ENCODE assay signal across 21 cellular contexts in genomic region chr1:233406994-233407631, GRCh38.
DNase-seq lines count a peak whose midpoint lies in the region; ATAC-seq and TF ChIP-seq lines count a peak whose summit lies in the region.
"Had no signal": no experiment of that assay in that cellular context is flagged by ENCODE, and none has a peak within 500 bp of the region (broad histone marks: within the 10 kb centered on the region; RNA-seq: fewer than 3 reads in every experiment).

No MANE protein-coding gene starts in this region.

- no peak overlapping the region for H2AFZ ChIP-seq in PC-9
- H2AFZ ChIP-seq: neural progenitor cell had no signal

- TF ChIP-seq POLR2A in spleen (IDR thresholded peaks at IDR 0.05) = no peak

- TF ChIP-seq CTCF in epithelial cell of esophagus (IDR thresholded peaks at IDR 0.05; ENCODE audit: insufficient read depth, low read depth, low read length, missing control alignments) (no peak), PC-9 (conservative IDR thresholded peaks at IDR 0.05) (no peak), spleen (IDR thresholded peaks at IDR 0.05 in 8 of 11, conservative IDR thresholded peaks at IDR 0.05 in 3 of 11) (no peak)

- no peaks in the 10 kb centered on the region for H3K79me2 ChIP-seq in PC-9 (ENCODE audit: low read depth)

- no peak overlapping the region for H3K4me3 Mint-ChIP-seq in activated naive CD8-positive, alpha-beta T cell treated with anti-CD3 and anti-CD28 coated beads for 36 hours
- no peak overlapping the region for H3K4me3 Mint-ChIP-seq in activated naive CD8-positive, alpha-beta T cell treated with anti-CD3 and anti-CD28 coated beads, Interleukin-2, amount 50 U/mL, for 24 hours
- H3K4me3 Mint-ChIP-seq in activated CD4-positive, alpha-beta memory T cell treated with anti-CD3 and anti-CD28 coated beads, Interleukin-2, amount 10 ng/mL, durations not matched to agents 7 days and 5 days = no peak overlapping the region
- H3K4me3 Mint-ChIP-seq: CD4-positive, alpha-beta T cell; neural progenitor cell had no signal

- peaks cover 46% of the 10 kb centered on the region for H3K27me3 Mint-ChIP-seq in activated naive CD8-positive, alpha-beta T cell treated with anti-CD3 and anti-CD28 coated beads for 36 hours
- H3K27me3 Mint-ChIP-seq in activated naive CD8-positive, alpha-beta T cell treated with anti-CD3 and anti-CD28 coated beads, Interleukin-2, amount 50 U/mL, for 24 hours = peaks cover 17% of the 10 kb centered on the region
- H3K27me3 Mint-ChIP-seq in activated CD4-positive, alpha-beta memory T cell treated with anti-CD3 and anti-CD28 coated beads, Interleukin-2, amount 10 ng/mL, durations not matched to agents 7 days and 5 days = peaks cover 9% of the 10 kb centered on the region

- H4K20me1 ChIP-seq in PC-9 (ENCODE audit: insufficient read depth) = no peaks in the 10 kb centered on the region

- intact Hi-C loops in PC-9 (cut with micrococcal nuclease; ENCODE audit: unreplicated experiment) (loop anchor here (10.0 kb wide), 1 partner anchor 58 kb away; no protein-coding TSS in a partner anchor), spleen (cut with DNase I; ENCODE audit: low total_unique reads) (no loop called here)

- H3F3A ChIP-seq in PC-9 (ENCODE audit: insufficient read depth, low read depth) = no peaks in the 10 kb centered on the region

- peaks cover 2% of the 10 kb centered on the region for H3K36me3 Mint-ChIP-seq in activated naive CD8-positive, alpha-beta T cell treated with anti-CD3 and anti-CD28 coated beads for 36 hours
- H3K36me3 Mint-ChIP-seq in activated naive CD8-positive, alpha-beta T cell treated with anti-CD3 and anti-CD28 coated beads, Interleukin-2, amount 50 U/mL, for 24 hours (ENCODE audit: low read depth) = no peaks in the 10 kb centered on the region
- peaks cover 28% of the 10 kb centered on the region for H3K36me3 Mint-ChIP-seq in activated CD4-positive, alpha-beta memory T cell treated with anti-CD3 and anti-CD28 coated beads, Interleukin-2, amount 10 ng/mL, durations not matched to agents 7 days and 5 days (ENCODE audit: low read depth)
- H3K36me3 Mint-ChIP-seq: neural progenitor cell had no signal

- DNase-seq in activated naive CD8-positive, alpha-beta T cell treated with anti-CD3 and anti-CD28 coated beads for 36 hours = peak; percentile 4
- DNase-seq in activated naive CD8-positive, alpha-beta T cell treated with anti-CD3 and anti-CD28 coated beads, Interleukin-2, amount 50 U/mL, for 24 hours = no peak
- no peak for DNase-seq in activated CD4-positive, alpha-beta memory T cell treated with anti-CD3 and anti-CD28 coated beads, Interleukin-2, amount 10 ng/mL, durations not matched to agents 7 days and 5 days
- DNase-seq in epithelial cell of esophagus (ENCODE audit: low read depth) (peak; percentile 29), midbrain (lab: John Stamatoyannopoulos, UW) (no peak), PC-9 (no peak), spleen (no peak)
- DNase-seq: activated CD4-positive, alpha-beta T cell treated with anti-CD3 and anti-CD28 coated beads for 4 hours; anterior cingulate cortex; CD4-positive, alpha-beta T cell; cerebellar nuclear complex; DMS153; effector CD8-positive, alpha-beta T cell; left colon; NCI-H2081; NCI-H524 treated with DMSO at 0.1 percent for 48 hours; psoas muscle; substantia nigra had no signal

- H3K27me3 ChIP-seq in PC-9 (ENCODE audit: insufficient read depth, low read depth) (no peaks in the 10 kb centered on the region), spleen (replicated peaks in 1 of 7) (no peaks in the 10 kb centered on the region)
- H3K27me3 ChIP-seq: neural progenitor cell had no signal

- H3K9me3 Mint-ChIP-seq in activated naive CD8-positive, alpha-beta T cell treated with anti-CD3 and anti-CD28 coated beads for 36 hours = peaks cover 11% of the 10 kb centered on the region
- H3K9me3 Mint-ChIP-seq in activated naive CD8-positive, alpha-beta T cell treated with anti-CD3 and anti-CD28 coated beads, Interleukin-2, amount 50 U/mL, for 24 hours = peaks cover 16% of the 10 kb centered on the region
- peaks cover 19% of the 10 kb centered on the region for H3K9me3 Mint-ChIP-seq in activated CD4-positive, alpha-beta memory T cell treated with anti-CD3 and anti-CD28 coated beads, Interleukin-2, amount 10 ng/mL, durations not matched to agents 7 days and 5 days

- POLR2A ChIA-PET in activated CD4-positive, alpha-beta memory T cell treated with anti-CD3 and anti-CD28 coated beads, Interleukin-2, amount 10 ng/mL, durations not matched to agents 7 days and 5 days (lab: Charles Lee) = interaction anchor here (1.1 to 1.2 kb wide), 2 partner anchors 51 to 79 kb away, joined by 3 to 4 read pairs; partner anchors contain the start of gene MAP3K21
- POLR2A ChIA-PET in PC-9 (lab: Charles Lee; ENCODE audit: unreplicated experiment) = no interaction called here

- H3K4me3 ChIP-seq in epithelial cell of esophagus (ENCODE audit: low read length) (no peak overlapping the region), PC-9 (no peak overlapping the region), spleen (no peak overlapping the region)
- H3K4me3 ChIP-seq: neural progenitor cell, psoas muscle, skin epidermis had no signal

- ATAC-seq in activated naive CD8-positive, alpha-beta T cell treated with anti-CD3 and anti-CD28 coated beads, Interleukin-2, amount 50 U/mL, for 24 hours = no peak
- ATAC-seq: left colon, psoas muscle had no signal

- H3K4me1 ChIP-seq in PC-9 (replicated peaks; ENCODE audit: insufficient read depth) (no peaks in the 10 kb centered on the region), spleen (no peaks in the 10 kb centered on the region)
- H3K4me1 ChIP-seq: neural progenitor cell, psoas muscle had no signal

- H3K9me3 ChIP-seq in PC-9 (ENCODE audit: insufficient read depth, low read depth) (no peaks in the 10 kb centered on the region), spleen (peaks cover 0 to 19% (median 12%) of the 10 kb centered on the region in 8 donors)
- H3K9me3 ChIP-seq: psoas muscle had no signal

- WGBS in spleen, 5 donors = 60 to 82% (median 73%) methylated on average over 6 of the region's 6 CpGs

- no peaks in the 10 kb centered on the region for H3K36me3 ChIP-seq in PC-9 (ENCODE audit: low read depth)
- no peaks in the 10 kb centered on the region for H3K36me3 ChIP-seq in spleen
- H3K36me3 ChIP-seq: neural progenitor cell had no signal

- no peak overlapping the region for H3K27ac ChIP-seq in PC-9
- no peak overlapping the region for H3K27ac ChIP-seq in spleen
- H3K27ac ChIP-seq: KMS-11, neural progenitor cell, psoas muscle, skin epidermis had no signal

- H3K9me2 ChIP-seq in PC-9 (ENCODE audit: insufficient read depth) = no peaks in the 10 kb centered on the region

- CTCF ChIA-PET in activated CD4-positive, alpha-beta memory T cell treated with anti-CD3 and anti-CD28 coated beads, Interleukin-2, amount 10 ng/mL, durations not matched to agents 7 days and 5 days (lab: Charles Lee) = interaction anchor here (1.3 kb wide), 1 partner anchor 34 kb away, joined by 5 read pairs; no protein-coding TSS in a partner anchor
- CTCF ChIA-PET in PC-9 (lab: Charles Lee) = no interaction called here

- no peak overlapping the region for H3K4me2 ChIP-seq in PC-9
- H3K4me2 ChIP-seq: KMS-11, neural progenitor cell had no signal

- peak overlapping the region; percentile 29 for H3K27ac Mint-ChIP-seq in activated naive CD8-positive, alpha-beta T cell treated with anti-CD3 and anti-CD28 coated beads for 36 hours
- no peak overlapping the region for H3K27ac Mint-ChIP-seq in activated naive CD8-positive, alpha-beta T cell treated with anti-CD3 and anti-CD28 coated beads, Interleukin-2, amount 50 U/mL, for 24 hours
- H3K27ac Mint-ChIP-seq in activated CD4-positive, alpha-beta memory T cell treated with anti-CD3 and anti-CD28 coated beads, Interleukin-2, amount 10 ng/mL, durations not matched to agents 7 days and 5 days = peak overlapping the region; percentile 74
- H3K27ac Mint-ChIP-seq: CD4-positive, alpha-beta T cell; neural progenitor cell had no signal

- peaks cover 7% of the 10 kb centered on the region for H3K4me1 Mint-ChIP-seq in activated naive CD8-positive, alpha-beta T cell treated with anti-CD3 and anti-CD28 coated beads for 36 hours
- peaks cover 6% of the 10 kb centered on the region for H3K4me1 Mint-ChIP-seq in activated naive CD8-positive, alpha-beta T cell treated with anti-CD3 and anti-CD28 coated beads, Interleukin-2, amount 50 U/mL, for 24 hours
- peaks cover 43% of the 10 kb centered on the region for H3K4me1 Mint-ChIP-seq in activated CD4-positive, alpha-beta memory T cell treated with anti-CD3 and anti-CD28 coated beads, Interleukin-2, amount 10 ng/mL, durations not matched to agents 7 days and 5 days
- H3K4me1 Mint-ChIP-seq: neural progenitor cell had no signal

- no TSS peak for BruUV-seq in PC-9 (replicated peaks; lab: Mats Ljungman, UMichigan)

Comparison
In these comparisons a context has a peak if more than half of its experiments do, and no peak if none do; other contexts are left out.
1. DNase-seq: peak in activated naive CD8-positive, alpha-beta T cell treated with anti-CD3 and anti-CD28 coated beads for 36 hours (single experiment) and epithelial cell of esophagus (single experiment); none in activated naive CD8-positive, alpha-beta T cell treated with anti-CD3 and anti-CD28 coated beads, Interleukin-2, amount 50 U/mL, for 24 hours (single experiment), activated CD4-positive, alpha-beta memory T cell treated with anti-CD3 and anti-CD28 coated beads, Interleukin-2, amount 10 ng/mL, durations not matched to agents 7 days and 5 days (single experiment), midbrain (single experiment), PC-9 (0 of 2) and spleen (single experiment).